17 cellular contexts compared by ENCODE assay signal in genomic region chr16:88349903-88350900, GRCh38.
"Had no signal": no experiment of that assay in that cellular context is flagged by ENCODE, and none has a peak within 500 bp of the region (broad histone marks: within the 10 kb centered on the region; RNA-seq: fewer than 3 reads in every experiment).

No MANE protein-coding gene starts in this region.

- ATAC-seq: activated CD4-positive, CD25-positive, alpha-beta regulatory T cell treated with anti-CD3 and anti-CD28 coated beads, Interleukin-2, amount 50 U/mL, for 24 hours; left lobe of liver; pancreas; stimulated activated naive B cell treated with anti-CD40 and anti-IgM and Interleukin-4, amounts not matched to agents 10 μg/mL and 1 μg/mL and 100 μg/mL, for 72 hours; T-cell had no signal

- H3K9me3 ChIP-seq: pancreas, thyroid gland, uterus had no signal

- H3K9me3 Mint-ChIP-seq: activated T-helper 1 cell treated with anti-CD3 and anti-CD28 coated beads, Interleukin-12 subunit alpha, Interleukin-12 subunit beta, Interleukin-2, Interleukin-4 antibody, amounts not matched to agents 30 ng/mL and 10 ng/mL and 1 ng/mL, durations not matched to agents 14 hours and 24 hours and 36 hours; neural crest cell; stimulated activated naive B cell treated with anti-CD40 and anti-IgM and Interleukin-4, amounts not matched to agents 10 μg/mL and 1 μg/mL and 100 μg/mL, for 72 hours; T-cell had no signal

- H3K27me3 Mint-ChIP-seq: activated naive CD8-positive, alpha-beta T cell treated with anti-CD3 and anti-CD28 coated beads, Interleukin-2, amount 10 ng/mL, durations not matched to agents 7 days and 5 days; T-cell had no signal

- H3K4me3 ChIP-seq: pancreas, thyroid gland, uterus had no signal

- H3K27ac Mint-ChIP-seq: activated naive CD8-positive, alpha-beta T cell treated with anti-CD3 and anti-CD28 coated beads, Interleukin-2, amount 10 ng/mL, durations not matched to agents 7 days and 5 days; activated T-helper 1 cell treated with anti-CD3 and anti-CD28 coated beads, Interleukin-12 subunit alpha, Interleukin-12 subunit beta, Interleukin-2, Interleukin-4 antibody, amounts not matched to agents 30 ng/mL and 10 ng/mL and 1 ng/mL, durations not matched to agents 14 hours and 24 hours and 36 hours; stimulated activated naive B cell treated with anti-CD40 and anti-IgM and Interleukin-4, amounts not matched to agents 10 μg/mL and 1 μg/mL and 100 μg/mL, for 72 hours; T-cell had no signal

- H3K36me3 ChIP-seq: pancreas, thyroid gland, uterus had no signal

- H3K4me3 Mint-ChIP-seq: activated naive CD8-positive, alpha-beta T cell treated with anti-CD3 and anti-CD28 coated beads, Interleukin-2, amount 10 ng/mL, durations not matched to agents 7 days and 5 days; activated T-helper 1 cell treated with anti-CD3 and anti-CD28 coated beads, Interleukin-12 subunit alpha, Interleukin-12 subunit beta, Interleukin-2, Interleukin-4 antibody, amounts not matched to agents 30 ng/mL and 10 ng/mL and 1 ng/mL, durations not matched to agents 14 hours and 24 hours and 36 hours; neural crest cell; stimulated activated naive B cell treated with anti-CD40 and anti-IgM and Interleukin-4, amounts not matched to agents 10 μg/mL and 1 μg/mL and 100 μg/mL, for 72 hours; T-cell had no signal

- H3K27ac ChIP-seq: pancreas, thyroid gland, uterus had no signal

- DNase-seq: activated CD4-positive, alpha-beta T cell treated with anti-CD3 and anti-CD28 coated beads, Interleukin-2, amount 50 U/mL, for 1 hour; activated CD8-positive, alpha-beta memory T cell treated with anti-CD3 and anti-CD28 coated beads for 24 hours; activated naive CD4-positive, alpha-beta T cell; activated naive CD8-positive, alpha-beta T cell treated with anti-CD3 and anti-CD28 coated beads, Interleukin-2, amount 10 ng/mL, durations not matched to agents 7 days and 5 days; effector CD8-positive, alpha-beta T cell; stimulated activated CD4-positive, alpha-beta T cell treated with anti-CD3 and anti-CD28 coated beads, Interleukin-4, amount 100 ng/mL, for 1 hour; stimulated activated naive B cell treated with anti-CD40 and anti-IgM and Interleukin-4, amounts not matched to agents 10 μg/mL and 1 μg/mL and 100 μg/mL, for 72 hours; T-cell; T-helper 9 cell; thyroid gland; uterus had no signal

- H3K27me3 ChIP-seq: pancreas, thyroid gland, uterus had no signal

- H3K4me1 Mint-ChIP-seq: brain had no signal

- H3K4me1 ChIP-seq: pancreas, thyroid gland, uterus had no signal

- H3K36me3 Mint-ChIP-seq: activated naive CD8-positive, alpha-beta T cell treated with anti-CD3 and anti-CD28 coated beads, Interleukin-2, amount 10 ng/mL, durations not matched to agents 7 days and 5 days; brain; stimulated activated naive B cell treated with anti-CD40 and anti-IgM and Interleukin-4, amounts not matched to agents 10 μg/mL and 1 μg/mL and 100 μg/mL, for 72 hours; T-cell had no signal
